ENCODE assay signal across 1 cellular context in genomic region chr19:17656970-17657369, GRCh38.
TF ChIP-seq lines count a peak whose summit lies in the region.

No MANE protein-coding gene starts in this region.

TF ChIP-seq in HEK293, 187 proteins besides CTCF, POLR2A, EP300 and RAD21 (continued from another document):
- no peak for TF ChIP-seq ZNF280D (tag by site-specific recombination; IDR thresholded peaks at IDR 0.05)
- no peak for TF ChIP-seq ZNF654 (tag by site-specific recombination; IDR thresholded peaks at IDR 0.05; ENCODE audit: low read depth)
- TF ChIP-seq ZNF16 (tag by site-specific recombination; IDR thresholded peaks at IDR 0.05; ENCODE audit: low read depth): peak; percentile 88
